Comparison of ENCODE assay signal across 10 cellular contexts in the genomic region with DNA sequence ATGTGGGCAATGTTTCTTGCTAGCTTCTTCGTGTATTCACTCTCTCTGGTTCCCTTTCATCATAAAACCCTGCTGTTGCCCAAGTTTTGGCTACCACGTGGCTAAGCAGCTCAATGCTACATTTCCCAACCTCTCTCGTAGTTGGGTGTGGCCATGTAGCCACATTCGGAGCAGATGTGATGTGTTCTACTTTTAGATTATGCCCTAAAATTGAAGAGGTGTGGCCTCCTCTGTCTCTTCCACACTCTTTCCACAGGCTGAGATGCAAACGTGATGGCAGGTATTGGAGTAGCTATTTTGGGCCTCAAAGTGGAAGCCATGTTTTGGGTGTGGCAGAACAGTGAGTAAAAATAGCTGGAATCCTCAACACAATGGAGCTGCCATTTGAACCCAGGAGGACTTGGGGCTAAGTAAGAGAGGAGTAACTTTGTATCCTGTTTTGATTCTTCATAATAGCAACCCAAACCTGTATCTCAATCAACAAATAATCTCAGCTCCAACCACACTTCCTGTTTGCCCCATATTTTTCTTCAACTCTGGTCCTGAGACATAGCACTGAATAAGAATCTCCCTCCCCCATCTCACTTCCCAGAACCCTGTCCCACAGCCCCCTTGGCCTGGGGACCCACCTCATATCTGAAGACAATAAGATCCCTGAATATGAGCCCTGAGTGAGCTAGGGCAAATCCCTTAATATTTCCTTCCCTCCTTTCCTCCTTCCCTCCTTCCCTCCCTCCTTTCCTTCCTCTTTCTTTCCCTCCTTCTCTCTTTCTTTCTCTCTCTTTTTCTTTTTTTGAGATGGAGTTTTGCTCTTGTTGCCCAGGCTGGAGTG. TPM values are rescaled to one million over a fixed set of nuclear protein-coding genes. Genes with fewer than 3 reads are reported as not detected.
A peak's percentile ranks its signal among the peaks of the same experiment; 100 is the strongest.
DNase-seq lines count a peak whose midpoint lies in the region; ATAC-seq, FAIRE-seq and TF ChIP-seq lines count a peak whose summit lies in the region.
"Had no signal": no experiment of that assay in that cellular context is flagged by ENCODE, and none has a peak within 500 bp of the region (broad histone marks: within the 10 kb centered on the region; RNA-seq: fewer than 3 reads in every experiment).

No MANE protein-coding gene starts in this region.

- peaks cover 0 to 4% (median 2%) of the 10 kb centered on the region in 7 donors for H3K9me3 Mint-ChIP-seq in CD14-positive monocyte

- H3K4me1 ChIP-seq in right cardiac atrium (ENCODE audit: control insufficient read depth, insufficient read depth, low read length), result peaks cover 22% of the 10 kb centered on the region

- H3K27me3 ChIP-seq in right cardiac atrium (ENCODE audit: control insufficient read depth, insufficient read depth), result no peaks in the 10 kb centered on the region

- H3K4me1 Mint-ChIP-seq in CD14-positive monocyte, result peaks cover 57% of the 10 kb centered on the region

- peak overlapping the region; percentile 96 to 99 (median 98) for H3K27ac Mint-ChIP-seq in CD14-positive monocyte

- WGBS in right cardiac atrium, result 67% methylated on average over 5 of the region's 5 CpGs

- H3K4me3 Mint-ChIP-seq in CD14-positive monocyte, result peak overlapping the region in 1 of 2 donors; percentile 67

- intact Hi-C loops in CD14-positive monocyte (cut with micrococcal nuclease), result no loop called here
- intact Hi-C loops in right cardiac atrium (cut with DNase I), result no loop called here
- intact Hi-C loops in left colon (cut with DNase I, micrococcal nuclease), result no loop called here

- H3K9me3 ChIP-seq in right cardiac atrium (ENCODE audit: control insufficient read depth, low read length), result no peaks in the 10 kb centered on the region

- peaks cover 0 to 5% (median 2%) of the 10 kb centered on the region in 3 donors for H3K27me3 Mint-ChIP-seq in CD14-positive monocyte (ENCODE audit: low read depth in 3 of 3)

- H3K27ac ChIP-seq in right cardiac atrium (ENCODE audit: low read length), result no peak overlapping the region

- no peak for TF ChIP-seq POLR2A in GM12892 (IDR thresholded peaks at IDR 0.05; ENCODE audit: low read depth, low read length)

- ATAC-seq in right cardiac atrium (no peak), left colon (no peak)

- DNase-seq in CD14-positive monocyte (ENCODE audit: low spot score) (peak; percentile 92), SIG-M5 treated with dmso at 0.1 percent for 504 hours (lab: John Stamatoyannopoulos, UW; ENCODE audit: unreplicated experiment) (peak; percentile 94), right cardiac atrium (peak in 2 of 3 donors; percentile 56 to 62), GM12892 (ENCODE audit: insufficient read length) (no peak), left colon (no peak), SHP77 treated with DMSO at 0.1 percent for 48 hours (lab: John Stamatoyannopoulos, UW) (no peak)
- DNase-seq: DMS79; MM.1S; stimulated activated CD4-positive, alpha-beta T cell treated with anti-CD3 and anti-CD28 coated beads, Interleukin-12 subunit alpha, Interleukin-12 subunit beta, amount 100 ng/mL, for 4 hours had no signal

- H3K4me3 ChIP-seq in right cardiac atrium (ENCODE audit: low read length), result no peak overlapping the region

- no peak for TF ChIP-seq CTCF in CD14-positive monocyte (IDR thresholded peaks at IDR 0.05)

- H3K36me3 Mint-ChIP-seq in CD14-positive monocyte, result peaks cover 0 to 9% of the 10 kb centered on the region in 2 donors

- FAIRE-seq in GM12892 (lab: Jason Lieb, UNC), result no peak

RNA-seq across cellular contexts. Expression of gene NUPR1, which starts 4.0 kb away (rescaled TPM):
- polyA plus RNA-seq in CD14-positive monocyte (1 to 10 TPM in 1 of 2 donors, not detected in 1; 1.9 TPM), right cardiac atrium (106 TPM)
- total RNA-seq in right cardiac atrium (10 to 100 TPM; 63.7 to 69.8 (median 66.3) TPM), left colon (100 to 1,000 TPM in 1 of 2 donors, 10 to 100 TPM in 1; 52.2 to 106 TPM)
- polyA plus RNA-seq in GM12892 (2012; ENCODE audit: missing spikeins), result not detected

RNA-seq across cellular contexts. Expression of gene SGF29, which starts 19.0 kb away (rescaled TPM):
- polyA plus RNA-seq in CD14-positive monocyte (10 to 100 TPM; 18.8 to 24.3 TPM), right cardiac atrium (18.2 TPM)
- total RNA-seq in right cardiac atrium (10 to 100 TPM; 13.8 to 21.4 (median 19.1) TPM), left colon (10 to 100 TPM; 21.7 to 26.4 TPM)
- polyA plus RNA-seq in GM12892 (2012; ENCODE audit: missing spikeins), result 11.9 TPM

RNA-seq across cellular contexts. Expression of gene IL27, which starts 28.1 kb away (rescaled TPM):
- polyA plus RNA-seq in CD14-positive monocyte (1 to 10 TPM in 1 of 2 donors, under 1 TPM in 1; 0.43 to 1.2 TPM), right cardiac atrium (not detected)
- total RNA-seq in right cardiac atrium (not detected), left colon (not detected)
- polyA plus RNA-seq in GM12892 (2012; ENCODE audit: missing spikeins), result not detected
- total RNA-seq: fibroblast of lung had no signal
- polyA plus RNA-seq: fibroblast of lung had no signal

RNA-seq across cellular contexts. Expression of gene APOBR, which starts 40.3 kb away (rescaled TPM):
- polyA plus RNA-seq in CD14-positive monocyte, result 1 to 10 TPM; 1.9 to 3.8 TPM
- 1 to 10 TPM in 1 of 4 donors, under 1 TPM in 3; 0.37 to 1.0 (median 0.87) TPM for total RNA-seq in right cardiac atrium
- 0.68 TPM for polyA plus RNA-seq in right cardiac atrium
- 0.85 TPM for polyA plus RNA-seq in GM12892 (2012; ENCODE audit: missing spikeins)
- total RNA-seq in left colon, result 10 to 100 TPM; 49.8 to 96.0 TPM
- polyA plus RNA-seq: fibroblast of lung had no signal

RNA-seq across cellular contexts. Expression of gene CLN3, which starts 42.9 kb away (rescaled TPM):
- polyA plus RNA-seq in CD14-positive monocyte (10 to 100 TPM; 37.0 to 50.2 TPM), right cardiac atrium (12.4 TPM)
- total RNA-seq in right cardiac atrium (10 to 100 TPM; 10.0 to 17.9 (median 13.9) TPM), left colon (100 to 1,000 TPM in 1 of 2 donors, 10 to 100 TPM in 1; 84.0 to 142 TPM)
- 8.0 TPM for polyA plus RNA-seq in GM12892 (2012; ENCODE audit: missing spikeins)

Comparison
In these comparisons a context has a peak if more than half of its experiments do, and no peak if none do; other contexts are left out.
1. DNase-seq: peak in CD14-positive monocyte (single experiment), SIG-M5 treated with dmso at 0.1 percent for 504 hours (single experiment) and right cardiac atrium (2 of 3); none in GM12892 (single experiment), left colon (0 of 2) and SHP77 treated with DMSO at 0.1 percent for 48 hours (single experiment).